In the genomic region with DNA sequence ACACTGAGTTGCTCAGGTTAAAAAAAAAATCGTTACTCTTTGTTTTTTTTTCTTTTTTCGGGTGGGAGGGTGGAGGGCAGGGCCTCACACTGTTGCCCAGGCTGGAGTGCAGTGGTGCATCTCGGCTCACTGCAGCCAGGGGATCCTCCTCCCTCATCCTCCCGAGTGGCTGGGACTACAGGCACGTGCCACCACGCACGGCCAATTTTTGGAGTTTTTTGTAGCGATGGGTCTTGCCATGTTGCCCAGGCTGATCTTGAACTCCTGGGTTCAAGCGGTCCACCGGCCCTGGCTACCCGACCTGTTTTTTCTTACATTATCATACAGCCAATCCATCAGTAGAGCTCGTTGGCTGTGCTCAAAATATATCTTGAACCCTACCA, we compare ENCODE assay signal across 1 cellular context.
TF ChIP-seq lines count a peak whose summit lies in the region.

No MANE protein-coding gene starts in this region.

TF ChIP-seq in H1, 55 proteins besides CTCF, POLR2A, EP300 and RAD21:
- no peak for TF ChIP-seq SRF (IDR thresholded peaks at IDR 0.05; ENCODE audit: low read depth, low read length)
- TF ChIP-seq RBBP5 (IDR thresholded peaks at IDR 0.05; ENCODE audit: borderline replicate concordance, low read depth, low read length): no peak
- no peak for TF ChIP-seq SIX5 (IDR thresholded peaks at IDR 0.05; ENCODE audit: low read depth, low read length)
- TF ChIP-seq SP1 (IDR thresholded peaks at IDR 0.05; ENCODE audit: low read depth, low read length): no peak
- TF ChIP-seq POU5F1 (IDR thresholded peaks at IDR 0.05; ENCODE audit: low read depth, low read length): no peak
- TF ChIP-seq RXRA (IDR thresholded peaks at IDR 0.05; ENCODE audit: insufficient read depth, low read depth, low read length): no peak
- TF ChIP-seq ASH2L (IDR thresholded peaks at IDR 0.05; ENCODE audit: low read length): no peak
- TF ChIP-seq SP4 (IDR thresholded peaks at IDR 0.05; ENCODE audit: low read length): no peak
- TF ChIP-seq NANOG (IDR thresholded peaks at IDR 0.05; ENCODE audit: insufficient read depth, low read depth, low read length, poor library complexity, severe bottlenecking): no peak
